2 cellular contexts compared by ENCODE assay signal in genomic region chr6:138557147-138557546, GRCh38.
A peak's percentile ranks its signal among the peaks of the same experiment; 100 is the strongest.
TF ChIP-seq lines count a peak whose summit lies in the region.

No MANE protein-coding gene starts in this region.

TF ChIP-seq in HepG2, 621 proteins besides CTCF, POLR2A, EP300 and RAD21 (continued from another document):
- TF ChIP-seq ELF4 (CRISPR knock-in tag; IDR thresholded peaks at IDR 0.05; ENCODE audit: borderline replicate concordance): no peak
- no peak for TF ChIP-seq RELA (CRISPR knock-in tag; IDR thresholded peaks at IDR 0.05)
- no peak for TF ChIP-seq ZBTB21 (CRISPR knock-in tag; IDR thresholded peaks at IDR 0.05)
- TF ChIP-seq ZNF33A (CRISPR knock-in tag; IDR thresholded peaks at IDR 0.05; ENCODE audit: borderline replicate concordance): no peak
- no peak for TF ChIP-seq MTF2 (CRISPR knock-in tag; IDR thresholded peaks at IDR 0.05; ENCODE audit: borderline replicate concordance)
- TF ChIP-seq RERE (CRISPR knock-in tag; IDR thresholded peaks at IDR 0.05; ENCODE audit: low read depth): no peak
- no peak for TF ChIP-seq CREB1 (IDR thresholded peaks at IDR 0.05)
- TF ChIP-seq CREB1 (CRISPR knock-in tag; IDR thresholded peaks at IDR 0.05): no peak
- TF ChIP-seq YY1 (IDR thresholded peaks at IDR 0.05; ENCODE audit: insufficient read depth, insufficient replicate concordance, low read depth, low read length): peak; percentile 53
- TF ChIP-seq, protein P1, sequence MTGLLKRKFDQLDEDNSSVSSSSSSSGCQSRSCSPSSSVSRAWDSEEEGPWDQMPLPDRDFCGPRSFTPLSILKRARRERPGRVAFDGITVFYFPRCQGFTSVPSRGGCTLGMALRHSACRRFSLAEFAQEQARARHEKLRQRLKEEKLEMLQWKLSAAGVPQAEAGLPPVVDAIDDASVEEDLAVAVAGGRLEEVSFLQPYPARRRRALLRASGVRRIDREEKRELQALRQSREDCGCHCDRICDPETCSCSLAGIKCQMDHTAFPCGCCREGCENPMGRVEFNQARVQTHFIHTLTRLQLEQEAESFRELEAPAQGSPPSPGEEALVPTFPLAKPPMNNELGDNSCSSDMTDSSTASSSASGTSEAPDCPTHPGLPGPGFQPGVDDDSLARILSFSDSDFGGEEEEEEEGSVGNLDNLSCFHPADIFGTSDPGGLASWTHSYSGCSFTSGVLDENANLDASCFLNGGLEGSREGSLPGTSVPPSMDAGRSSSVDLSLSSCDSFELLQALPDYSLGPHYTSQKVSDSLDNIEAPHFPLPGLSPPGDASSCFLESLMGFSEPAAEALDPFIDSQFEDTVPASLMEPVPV (CRISPR knock-in tag; IDR thresholded peaks at IDR 0.05): no peak
- no peak for TF ChIP-seq CC2D1A (CRISPR knock-in tag; IDR thresholded peaks at IDR 0.05)
- no peak for TF ChIP-seq SYNCRIP (IDR thresholded peaks at IDR 0.05; ENCODE audit: insufficient read depth, low read depth, low read length)
- peak; percentile 17 for TF ChIP-seq RBM22 (optimal IDR thresholded peaks at IDR 0.05; ENCODE audit: low read length)

TF ChIP-seq in WTC11, 78 proteins besides CTCF, POLR2A, EP300 and RAD21 (continued from another document):
- TF ChIP-seq AR (CRISPR knock-in tag; IDR thresholded peaks at IDR 0.05) (no peak), ZMAT4 (CRISPR knock-in tag; IDR thresholded peaks at IDR 0.05) (no peak), MYBL2 (CRISPR knock-in tag; IDR thresholded peaks at IDR 0.05) (no peak), ZNF138 (CRISPR knock-in tag; conservative IDR thresholded peaks at IDR 0.05) (no peak), ATF3 (CRISPR knock-in tag; conservative IDR thresholded peaks at IDR 0.05) (no peak), ZNF425 (CRISPR knock-in tag; conservative IDR thresholded peaks at IDR 0.05) (no peak), SMAD3 (CRISPR knock-in tag; IDR thresholded peaks at IDR 0.05; ENCODE audit: borderline replicate concordance) (no peak), USF2 (CRISPR knock-in tag; IDR thresholded peaks at IDR 0.05) (no peak)
- TF ChIP-seq, protein P2, sequence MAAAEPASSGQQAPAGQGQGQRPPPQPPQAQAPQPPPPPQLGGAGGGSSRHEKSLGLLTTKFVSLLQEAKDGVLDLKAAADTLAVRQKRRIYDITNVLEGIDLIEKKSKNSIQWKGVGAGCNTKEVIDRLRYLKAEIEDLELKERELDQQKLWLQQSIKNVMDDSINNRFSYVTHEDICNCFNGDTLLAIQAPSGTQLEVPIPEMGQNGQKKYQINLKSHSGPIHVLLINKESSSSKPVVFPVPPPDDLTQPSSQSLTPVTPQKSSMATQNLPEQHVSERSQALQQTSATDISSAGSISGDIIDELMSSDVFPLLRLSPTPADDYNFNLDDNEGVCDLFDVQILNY (CRISPR knock-in tag; IDR thresholded peaks at IDR 0.05): no peak
- TF ChIP-seq, protein P3, sequence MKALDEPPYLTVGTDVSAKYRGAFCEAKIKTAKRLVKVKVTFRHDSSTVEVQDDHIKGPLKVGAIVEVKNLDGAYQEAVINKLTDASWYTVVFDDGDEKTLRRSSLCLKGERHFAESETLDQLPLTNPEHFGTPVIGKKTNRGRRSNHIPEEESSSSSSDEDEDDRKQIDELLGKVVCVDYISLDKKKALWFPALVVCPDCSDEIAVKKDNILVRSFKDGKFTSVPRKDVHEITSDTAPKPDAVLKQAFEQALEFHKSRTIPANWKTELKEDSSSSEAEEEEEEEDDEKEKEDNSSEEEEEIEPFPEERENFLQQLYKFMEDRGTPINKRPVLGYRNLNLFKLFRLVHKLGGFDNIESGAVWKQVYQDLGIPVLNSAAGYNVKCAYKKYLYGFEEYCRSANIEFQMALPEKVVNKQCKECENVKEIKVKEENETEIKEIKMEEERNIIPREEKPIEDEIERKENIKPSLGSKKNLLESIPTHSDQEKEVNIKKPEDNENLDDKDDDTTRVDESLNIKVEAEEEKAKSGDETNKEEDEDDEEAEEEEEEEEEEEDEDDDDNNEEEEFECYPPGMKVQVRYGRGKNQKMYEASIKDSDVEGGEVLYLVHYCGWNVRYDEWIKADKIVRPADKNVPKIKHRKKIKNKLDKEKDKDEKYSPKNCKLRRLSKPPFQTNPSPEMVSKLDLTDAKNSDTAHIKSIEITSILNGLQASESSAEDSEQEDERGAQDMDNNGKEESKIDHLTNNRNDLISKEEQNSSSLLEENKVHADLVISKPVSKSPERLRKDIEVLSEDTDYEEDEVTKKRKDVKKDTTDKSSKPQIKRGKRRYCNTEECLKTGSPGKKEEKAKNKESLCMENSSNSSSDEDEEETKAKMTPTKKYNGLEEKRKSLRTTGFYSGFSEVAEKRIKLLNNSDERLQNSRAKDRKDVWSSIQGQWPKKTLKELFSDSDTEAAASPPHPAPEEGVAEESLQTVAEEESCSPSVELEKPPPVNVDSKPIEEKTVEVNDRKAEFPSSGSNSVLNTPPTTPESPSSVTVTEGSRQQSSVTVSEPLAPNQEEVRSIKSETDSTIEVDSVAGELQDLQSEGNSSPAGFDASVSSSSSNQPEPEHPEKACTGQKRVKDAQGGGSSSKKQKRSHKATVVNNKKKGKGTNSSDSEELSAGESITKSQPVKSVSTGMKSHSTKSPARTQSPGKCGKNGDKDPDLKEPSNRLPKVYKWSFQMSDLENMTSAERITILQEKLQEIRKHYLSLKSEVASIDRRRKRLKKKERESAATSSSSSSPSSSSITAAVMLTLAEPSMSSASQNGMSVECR (CRISPR knock-in tag; IDR thresholded peaks at IDR 0.05; ENCODE audit: borderline replicate concordance): no peak
